Comparison of ENCODE assay signal across 2 cellular contexts in the genomic region with DNA sequence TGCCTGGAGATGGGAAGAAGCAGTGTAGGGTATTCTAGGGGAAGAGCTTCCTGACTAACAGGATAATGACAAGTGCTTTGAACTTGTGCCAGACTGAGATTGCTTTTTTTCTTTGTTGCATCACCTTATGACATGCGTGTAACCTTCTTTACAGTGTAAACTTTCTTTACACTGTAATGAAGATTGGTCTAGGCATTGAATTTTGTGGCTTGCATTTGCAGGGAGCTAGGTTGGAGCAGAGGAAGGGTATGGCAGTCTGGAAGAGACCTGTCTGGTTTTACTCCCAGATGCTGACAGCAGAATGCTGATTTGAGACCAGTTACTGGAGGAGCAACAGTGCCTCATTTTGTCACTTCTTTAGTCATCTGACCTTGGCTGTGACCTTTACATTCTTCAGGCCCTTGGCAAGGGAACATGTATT.
TF ChIP-seq lines count a peak whose summit lies in the region.

No MANE protein-coding gene starts in this region.

TF ChIP-seq in HEK293, 187 proteins besides CTCF, POLR2A, EP300 and RAD21:
- no peak for TF ChIP-seq ZNF785 (tag by site-specific recombination; IDR thresholded peaks at IDR 0.05)
- TF ChIP-seq EGR2 (tag by site-specific recombination; IDR thresholded peaks at IDR 0.05; ENCODE audit: low read depth): no peak
- peak; percentile 51 for TF ChIP-seq SCRT2 (tag by site-specific recombination; IDR thresholded peaks at IDR 0.05)
- 0 out of 2 replicates have a peak, but pooled peaks have one; percentile 16 for TF ChIP-seq ZBTB20 (tag by site-specific recombination; IDR thresholded peaks at IDR 0.05)
- no peak for TF ChIP-seq KLF9 (tag by site-specific recombination; IDR thresholded peaks at IDR 0.05; ENCODE audit: low read depth)
- TF ChIP-seq, protein P1, sequence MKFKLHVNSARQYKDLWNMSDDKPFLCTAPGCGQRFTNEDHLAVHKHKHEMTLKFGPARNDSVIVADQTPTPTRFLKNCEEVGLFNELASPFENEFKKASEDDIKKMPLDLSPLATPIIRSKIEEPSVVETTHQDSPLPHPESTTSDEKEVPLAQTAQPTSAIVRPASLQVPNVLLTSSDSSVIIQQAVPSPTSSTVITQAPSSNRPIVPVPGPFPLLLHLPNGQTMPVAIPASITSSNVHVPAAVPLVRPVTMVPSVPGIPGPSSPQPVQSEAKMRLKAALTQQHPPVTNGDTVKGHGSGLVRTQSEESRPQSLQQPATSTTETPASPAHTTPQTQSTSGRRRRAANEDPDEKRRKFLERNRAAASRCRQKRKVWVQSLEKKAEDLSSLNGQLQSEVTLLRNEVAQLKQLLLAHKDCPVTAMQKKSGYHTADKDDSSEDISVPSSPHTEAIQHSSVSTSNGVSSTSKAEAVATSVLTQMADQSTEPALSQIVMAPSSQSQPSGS (tag by site-specific recombination; IDR thresholded peaks at IDR 0.05; ENCODE audit: low read depth): 0 out of 2 replicates have a peak, but pooled peaks have one; percentile 12

TF ChIP-seq in HepG2, 621 proteins besides CTCF, POLR2A, EP300 and RAD21:
- TF ChIP-seq FOSL2 (CRISPR knock-in tag; IDR thresholded peaks at IDR 0.05) (peak; percentile 30; the same call in 1 of the 2 replicates), CEBPB (IDR thresholded peaks at IDR 0.05; ENCODE audit: borderline replicate concordance, low read depth, low read length) (peak; percentile 57; the same call in 1 of the 2 replicates), BCL6 (CRISPR knock-in tag; IDR thresholded peaks at IDR 0.05) (0 out of 2 replicates have a peak, but pooled peaks have one; percentile 55), HMG20A (CRISPR knock-in tag; IDR thresholded peaks at IDR 0.05; ENCODE audit: borderline replicate concordance) (0 out of 2 replicates have a peak, but pooled peaks have one; percentile 15), GFI1 (CRISPR knock-in tag; IDR thresholded peaks at IDR 0.05; ENCODE audit: borderline replicate concordance) (peak; percentile 48; the same call in 1 of the 2 replicates), NFYB (CRISPR knock-in tag; IDR thresholded peaks at IDR 0.05) (no peak), CEBPG (CRISPR knock-in tag; IDR thresholded peaks at IDR 0.05) (peak; percentile 46; the same call in 1 of the 2 replicates), SAP130 (CRISPR knock-in tag; IDR thresholded peaks at IDR 0.05; ENCODE audit: low read depth) (0 out of 2 replicates have a peak, but pooled peaks have one; percentile 12), ADNP (CRISPR knock-in tag; IDR thresholded peaks at IDR 0.05) (no peak), KDM6A (CRISPR knock-in tag; IDR thresholded peaks at IDR 0.05; ENCODE audit: low read depth) (no peak)
- TF ChIP-seq, protein P2, sequence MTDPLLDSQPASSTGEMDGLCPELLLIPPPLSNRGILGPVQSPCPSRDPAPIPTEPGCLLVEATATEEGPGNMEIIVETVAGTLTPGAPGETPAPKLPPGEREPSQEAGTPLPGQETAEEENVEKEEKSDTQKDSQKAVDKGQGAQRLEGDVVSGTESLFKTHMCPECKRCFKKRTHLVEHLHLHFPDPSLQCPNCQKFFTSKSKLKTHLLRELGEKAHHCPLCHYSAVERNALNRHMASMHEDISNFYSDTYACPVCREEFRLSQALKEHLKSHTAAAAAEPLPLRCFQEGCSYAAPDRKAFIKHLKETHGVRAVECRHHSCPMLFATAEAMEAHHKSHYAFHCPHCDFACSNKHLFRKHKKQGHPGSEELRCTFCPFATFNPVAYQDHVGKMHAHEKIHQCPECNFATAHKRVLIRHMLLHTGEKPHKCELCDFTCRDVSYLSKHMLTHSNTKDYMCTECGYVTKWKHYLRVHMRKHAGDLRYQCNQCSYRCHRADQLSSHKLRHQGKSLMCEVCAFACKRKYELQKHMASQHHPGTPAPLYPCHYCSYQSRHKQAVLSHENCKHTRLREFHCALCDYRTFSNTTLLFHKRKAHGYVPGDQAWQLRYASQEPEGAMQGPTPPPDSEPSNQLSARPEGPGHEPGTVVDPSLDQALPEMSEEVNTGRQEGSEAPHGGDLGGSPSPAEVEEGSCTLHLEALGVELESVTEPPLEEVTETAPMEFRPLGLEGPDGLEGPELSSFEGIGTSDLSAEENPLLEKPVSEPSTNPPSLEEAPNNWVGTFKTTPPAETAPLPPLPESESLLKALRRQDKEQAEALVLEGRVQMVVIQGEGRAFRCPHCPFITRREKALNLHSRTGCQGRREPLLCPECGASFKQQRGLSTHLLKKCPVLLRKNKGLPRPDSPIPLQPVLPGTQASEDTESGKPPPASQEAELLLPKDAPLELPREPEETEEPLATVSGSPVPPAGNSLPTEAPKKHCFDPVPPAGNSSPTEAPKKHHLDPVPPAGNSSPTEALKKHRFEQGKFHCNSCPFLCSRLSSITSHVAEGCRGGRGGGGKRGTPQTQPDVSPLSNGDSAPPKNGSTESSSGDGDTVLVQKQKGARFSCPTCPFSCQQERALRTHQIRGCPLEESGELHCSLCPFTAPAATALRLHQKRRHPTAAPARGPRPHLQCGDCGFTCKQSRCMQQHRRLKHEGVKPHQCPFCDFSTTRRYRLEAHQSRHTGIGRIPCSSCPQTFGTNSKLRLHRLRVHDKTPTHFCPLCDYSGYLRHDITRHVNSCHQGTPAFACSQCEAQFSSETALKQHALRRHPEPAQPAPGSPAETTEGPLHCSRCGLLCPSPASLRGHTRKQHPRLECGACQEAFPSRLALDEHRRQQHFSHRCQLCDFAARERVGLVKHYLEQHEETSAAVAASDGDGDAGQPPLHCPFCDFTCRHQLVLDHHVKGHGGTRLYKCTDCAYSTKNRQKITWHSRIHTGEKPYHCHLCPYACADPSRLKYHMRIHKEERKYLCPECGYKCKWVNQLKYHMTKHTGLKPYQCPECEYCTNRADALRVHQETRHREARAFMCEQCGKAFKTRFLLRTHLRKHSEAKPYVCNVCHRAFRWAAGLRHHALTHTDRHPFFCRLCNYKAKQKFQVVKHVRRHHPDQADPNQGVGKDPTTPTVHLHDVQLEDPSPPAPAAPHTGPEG (CRISPR knock-in tag; IDR thresholded peaks at IDR 0.05): no peak
- TF ChIP-seq, protein P3, sequence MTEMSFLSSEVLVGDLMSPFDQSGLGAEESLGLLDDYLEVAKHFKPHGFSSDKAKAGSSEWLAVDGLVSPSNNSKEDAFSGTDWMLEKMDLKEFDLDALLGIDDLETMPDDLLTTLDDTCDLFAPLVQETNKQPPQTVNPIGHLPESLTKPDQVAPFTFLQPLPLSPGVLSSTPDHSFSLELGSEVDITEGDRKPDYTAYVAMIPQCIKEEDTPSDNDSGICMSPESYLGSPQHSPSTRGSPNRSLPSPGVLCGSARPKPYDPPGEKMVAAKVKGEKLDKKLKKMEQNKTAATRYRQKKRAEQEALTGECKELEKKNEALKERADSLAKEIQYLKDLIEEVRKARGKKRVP (CRISPR knock-in tag; IDR thresholded peaks at IDR 0.05): peak in 1 of 2 experiments; percentile 67; a peak in 2 of 4 replicates
